19 cellular contexts compared by ENCODE assay signal in genomic region chr14:71709076-71709475, GRCh38.
DNase-seq lines count a peak whose midpoint lies in the region; ATAC-seq, FAIRE-seq and TF ChIP-seq lines count a peak whose summit lies in the region.
"Had no signal": no experiment of that assay in that cellular context is flagged by ENCODE, and none has a peak within 500 bp of the region (broad histone marks: within the 10 kb centered on the region; RNA-seq: fewer than 3 reads in every experiment).

No MANE protein-coding gene starts in this region.

- H3K9me3 Mint-ChIP-seq in osteocyte (ENCODE audit: unreplicated experiment): peaks cover 3% of the 10 kb centered on the region
- H3K9me3 Mint-ChIP-seq in type B pancreatic cell: no peaks in the 10 kb centered on the region
- H3K9me3 Mint-ChIP-seq: CD4-positive, CD25-positive, alpha-beta regulatory T cell; CD8-positive, alpha-beta T cell; GM23338; HFFc6 had no signal

- intact Hi-C loops in left lung (cut with DNase I): no loop called here

- peak; percentile 52 for FAIRE-seq in HTR-8/SVneo (lab: Jason Lieb, UNC)
- FAIRE-seq: G401.6, GM12892 had no signal

- ATAC-seq in left lung (peak; percentile 79), GM19324 (IDR thresholded peaks at IDR 0.05; ENCODE audit: low FRiP score, unreplicated experiment) (no peak), left lobe of liver (no peak)
- ATAC-seq: CD8-positive, alpha-beta T cell; GM23338 had no signal

- no peaks in the 10 kb centered on the region for H3K27me3 Mint-ChIP-seq in osteocyte (ENCODE audit: unreplicated experiment)
- no peaks in the 10 kb centered on the region for H3K27me3 Mint-ChIP-seq in type B pancreatic cell
- H3K27me3 Mint-ChIP-seq: B cell; CD4-positive, CD25-positive, alpha-beta regulatory T cell had no signal

- no peak overlapping the region for H3K27ac ChIP-seq in left lung
- H3K27ac ChIP-seq: BLaER1, C4-2B had no signal

- H3K36me3 Mint-ChIP-seq in osteocyte (ENCODE audit: unreplicated experiment): peaks cover 19% of the 10 kb centered on the region
- H3K36me3 Mint-ChIP-seq in type B pancreatic cell: peaks cover 17% of the 10 kb centered on the region

- no peaks in the 10 kb centered on the region for H3K4me1 ChIP-seq in left lung
- H3K4me1 ChIP-seq: BLaER1 had no signal

- DNase-seq in HTR-8/SVneo (ENCODE audit: insufficient read length, low spot score) (no peak), left lung (no peak), osteocyte (ENCODE audit: extremely low spot score, unreplicated experiment) (no peak), type B pancreatic cell (ENCODE audit: extremely low spot score, unreplicated experiment) (no peak), left lobe of liver (ENCODE audit: low spot score) (no peak)
- DNase-seq: Caco-2; CD4-positive, CD25-positive, alpha-beta regulatory T cell; CD8-positive, alpha-beta T cell; DMS153; DND-41; HFFc6 had no signal

- peaks cover 39% of the 10 kb centered on the region for H3K4me1 Mint-ChIP-seq in osteocyte (ENCODE audit: unreplicated experiment)
- H3K4me1 Mint-ChIP-seq in type B pancreatic cell (ENCODE audit: unreplicated experiment): peaks cover 14% of the 10 kb centered on the region
- H3K4me1 Mint-ChIP-seq: B cell had no signal

- H3K4me3 ChIP-seq in left lung: no peak overlapping the region
- H3K4me3 ChIP-seq: BLaER1, GM23338, HAP-1 had no signal

- TF ChIP-seq CTCF in left lung (IDR thresholded peaks at IDR 0.05): no peak
- no peak for TF ChIP-seq CTCF in osteocyte (IDR thresholded peaks at IDR 0.05)
- TF ChIP-seq CTCF in type B pancreatic cell (conservative IDR thresholded peaks at IDR 0.05): no peak

- no peaks in the 10 kb centered on the region for H3K9me3 ChIP-seq in left lung
- H3K9me3 ChIP-seq: BLaER1, Caco-2, HAP-1 had no signal

- H3K4me3 Mint-ChIP-seq in osteocyte (ENCODE audit: unreplicated experiment) (no peak overlapping the region), type B pancreatic cell (no peak overlapping the region)
- H3K4me3 Mint-ChIP-seq: B cell; CD4-positive, CD25-positive, alpha-beta regulatory T cell; CD8-positive, alpha-beta T cell; GM23338; HFFc6 had no signal

- H3K27me3 ChIP-seq in left lung: no peaks in the 10 kb centered on the region
- H3K27me3 ChIP-seq: BLaER1 had no signal

- H3K27ac Mint-ChIP-seq in osteocyte (ENCODE audit: unreplicated experiment) (peak overlapping the region; percentile 4), type B pancreatic cell (no peak overlapping the region)
- H3K27ac Mint-ChIP-seq: B cell; CD8-positive, alpha-beta T cell; GM23338; HFFc6 had no signal

- H3K36me3 ChIP-seq in left lung: peaks cover 0 to 33% of the 10 kb centered on the region in 2 donors
- H3K36me3 ChIP-seq: HAP-1 had no signal
